ENCODE assay signal across 10 cellular contexts in the genomic region with DNA sequence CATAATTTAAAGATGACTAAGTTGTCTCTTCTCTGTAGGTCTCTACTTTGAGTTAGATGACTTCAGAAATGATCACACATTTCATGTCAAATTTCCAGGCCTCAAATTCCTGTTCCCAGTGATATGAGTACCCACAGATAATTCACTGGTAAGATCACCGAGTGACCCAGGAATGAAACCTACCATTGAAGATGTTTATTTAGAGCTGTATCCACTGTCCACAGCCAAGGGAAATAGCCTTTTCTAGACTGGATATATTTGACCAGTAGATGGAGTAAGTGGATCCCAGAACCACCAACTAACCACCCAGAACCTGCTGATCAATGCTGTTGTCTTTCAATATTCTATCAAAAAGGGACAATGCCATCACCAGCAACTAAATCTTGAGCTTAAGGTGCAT.
DNase-seq lines count a peak whose midpoint lies in the region; ATAC-seq and TF ChIP-seq lines count a peak whose summit lies in the region.
"Had no signal": no experiment of that assay in that cellular context is flagged by ENCODE, and none has a peak within 500 bp of the region (broad histone marks: within the 10 kb centered on the region; RNA-seq: fewer than 3 reads in every experiment).

No MANE protein-coding gene starts in this region.

- no peaks in the 10 kb centered on the region for H3K27me3 ChIP-seq in KMS-11 (ENCODE audit: insufficient read depth, low read depth)
- no peaks in the 10 kb centered on the region for H3K27me3 ChIP-seq in sigmoid colon
- no peaks in the 10 kb centered on the region for H3K27me3 ChIP-seq in effector memory CD4-positive, alpha-beta T cell (replicated peaks; ENCODE audit: control insufficient read depth, insufficient read depth, low read length, poor library complexity, severe bottlenecking)
- H3K27me3 ChIP-seq: stomach had no signal

- H3K36me3 Mint-ChIP-seq in activated naive CD4-positive, alpha-beta T cell treated with anti-CD3 and anti-CD28 coated beads, Interleukin-2, amount 50 U/mL, for 72 hours = no peaks in the 10 kb centered on the region

- no peaks in the 10 kb centered on the region for H4K20me1 ChIP-seq in KMS-11 (ENCODE audit: insufficient read depth)

- no peaks in the 10 kb centered on the region for H3K9me3 ChIP-seq in sigmoid colon
- no peaks in the 10 kb centered on the region for H3K9me3 ChIP-seq in effector memory CD4-positive, alpha-beta T cell (ENCODE audit: control insufficient read depth, low read length)
- H3K9me3 ChIP-seq: stomach had no signal

- H3K79me2 ChIP-seq in KMS-11 (ENCODE audit: insufficient read depth, low read depth) = no peaks in the 10 kb centered on the region

- H3K27ac Mint-ChIP-seq in activated naive CD4-positive, alpha-beta T cell treated with anti-CD3 and anti-CD28 coated beads, Interleukin-2, amount 50 U/mL, for 72 hours = no peak overlapping the region

- no peak for TF ChIP-seq POLR2A in sigmoid colon (IDR thresholded peaks at IDR 0.05)

- DNase-seq in AG08395 (ENCODE audit: low spot score) = peak; percentile 67
- peak; percentile 56 for DNase-seq in astrocyte of the spinal cord (ENCODE audit: low read depth, low spot score)
- peak; percentile 36 for DNase-seq in kidney tubule cell (ENCODE audit: low spot score)
- no peak for DNase-seq in activated CD8-positive, alpha-beta memory T cell treated with anti-CD3 and anti-CD28 coated beads for 24 hours
- no peak for DNase-seq in activated naive CD4-positive, alpha-beta T cell treated with anti-CD3 and anti-CD28 coated beads, Interleukin-2, amount 50 U/mL, for 72 hours (ENCODE audit: low spot score in 2 of 2)
- no peak for DNase-seq in sigmoid colon
- DNase-seq in effector memory CD4-positive, alpha-beta T cell = no peak
- DNase-seq: NCI-H524 treated with DMSO at 0.1 percent for 48 hours, stomach had no signal

- H3K9me3 Mint-ChIP-seq in activated naive CD4-positive, alpha-beta T cell treated with anti-CD3 and anti-CD28 coated beads, Interleukin-2, amount 50 U/mL, for 72 hours = peaks cover 10 to 23% of the 10 kb centered on the region in 2 donors

- H3K4me3 ChIP-seq in KMS-11 (IDR thresholded peaks at IDR 0.05; ENCODE audit: insufficient read depth, low read depth, low read length) (no peak overlapping the region), astrocyte of the spinal cord (ENCODE audit: low read depth, low read length) (no peak overlapping the region), sigmoid colon (no peak overlapping the region)
- H3K4me3 ChIP-seq in effector memory CD4-positive, alpha-beta T cell (ENCODE audit: insufficient read depth, low read depth, low read length, poor library complexity, severe bottlenecking) = no peak overlapping the region
- H3K4me3 ChIP-seq: stomach had no signal

- TF ChIP-seq EP300 in sigmoid colon (IDR thresholded peaks at IDR 0.05) = no peak

- H2AFZ ChIP-seq in KMS-11 (ENCODE audit: low read depth) = peak overlapping the region; percentile 22; the same call in 1 of the 2 replicates

- H3K36me3 ChIP-seq in KMS-11 (ENCODE audit: insufficient read depth) = no peaks in the 10 kb centered on the region
- no peaks in the 10 kb centered on the region for H3K36me3 ChIP-seq in sigmoid colon
- no peaks in the 10 kb centered on the region for H3K36me3 ChIP-seq in effector memory CD4-positive, alpha-beta T cell (ENCODE audit: control insufficient read depth, insufficient read depth, low read length)
- H3K36me3 ChIP-seq: stomach had no signal

- intact Hi-C loops in sigmoid colon (cut with DNase I) = no loop called here

- H3K4me2 ChIP-seq in KMS-11 = peak overlapping the region; percentile 13

- H3K9ac ChIP-seq in KMS-11 = no peak overlapping the region

- TF ChIP-seq CTCF in KMS-11 (conservative IDR thresholded peaks at IDR 0.05; ENCODE audit: low read depth, low read length) (peak; percentile 55), astrocyte of the spinal cord (IDR thresholded peaks at IDR 0.05; ENCODE audit: low read depth, low read length) (peak; percentile 62), sigmoid colon (IDR thresholded peaks at IDR 0.05) (peak in 2 of 4 experiments; percentile 21 to 29)

- no peak for ATAC-seq in activated naive CD4-positive, alpha-beta T cell treated with anti-CD3 and anti-CD28 coated beads, Interleukin-2, amount 50 U/mL, for 72 hours

- no peak overlapping the region for H3K27ac ChIP-seq in KMS-11
- peak overlapping the region in 2 of 4 donors; percentile 36 to 40 for H3K27ac ChIP-seq in sigmoid colon
- H3K27ac ChIP-seq in effector memory CD4-positive, alpha-beta T cell (ENCODE audit: insufficient read depth, low read length, poor library complexity, severe bottlenecking) = no peak overlapping the region

- in situ Hi-C loops in astrocyte of the spinal cord (cut with HindIII; ENCODE audit: low sequenced_read_pairs) = no loop called here

- H3K4me1 ChIP-seq in KMS-11 (ENCODE audit: low read depth, poor library complexity, severe bottlenecking) (peaks cover 33% of the 10 kb centered on the region), sigmoid colon (peaks cover 0 to 31% (median 20%) of the 10 kb centered on the region in 4 donors)
- no peaks in the 10 kb centered on the region for H3K4me1 ChIP-seq in effector memory CD4-positive, alpha-beta T cell (ENCODE audit: control insufficient read depth, insufficient read depth, low read length, poor library complexity, severe bottlenecking)

- WGBS in sigmoid colon, 2 donors = 70 to 74% methylated on average over 1 of the region's 1 CpG

Comparison
In these comparisons a context has a peak if more than half of its experiments do, and no peak if none do; other contexts are left out.
1. DNase-seq: peak in AG08395 (single experiment), astrocyte of the spinal cord (single experiment) and kidney tubule cell (single experiment); none in activated CD8-positive, alpha-beta memory T cell treated with anti-CD3 and anti-CD28 coated beads for 24 hours (single experiment), activated naive CD4-positive, alpha-beta T cell treated with anti-CD3 and anti-CD28 coated beads, Interleukin-2, amount 50 U/mL, for 72 hours (0 of 2), sigmoid colon (single experiment) and effector memory CD4-positive, alpha-beta T cell (0 of 3).